ENCODE assay signal across 19 cellular contexts in the genomic region with DNA sequence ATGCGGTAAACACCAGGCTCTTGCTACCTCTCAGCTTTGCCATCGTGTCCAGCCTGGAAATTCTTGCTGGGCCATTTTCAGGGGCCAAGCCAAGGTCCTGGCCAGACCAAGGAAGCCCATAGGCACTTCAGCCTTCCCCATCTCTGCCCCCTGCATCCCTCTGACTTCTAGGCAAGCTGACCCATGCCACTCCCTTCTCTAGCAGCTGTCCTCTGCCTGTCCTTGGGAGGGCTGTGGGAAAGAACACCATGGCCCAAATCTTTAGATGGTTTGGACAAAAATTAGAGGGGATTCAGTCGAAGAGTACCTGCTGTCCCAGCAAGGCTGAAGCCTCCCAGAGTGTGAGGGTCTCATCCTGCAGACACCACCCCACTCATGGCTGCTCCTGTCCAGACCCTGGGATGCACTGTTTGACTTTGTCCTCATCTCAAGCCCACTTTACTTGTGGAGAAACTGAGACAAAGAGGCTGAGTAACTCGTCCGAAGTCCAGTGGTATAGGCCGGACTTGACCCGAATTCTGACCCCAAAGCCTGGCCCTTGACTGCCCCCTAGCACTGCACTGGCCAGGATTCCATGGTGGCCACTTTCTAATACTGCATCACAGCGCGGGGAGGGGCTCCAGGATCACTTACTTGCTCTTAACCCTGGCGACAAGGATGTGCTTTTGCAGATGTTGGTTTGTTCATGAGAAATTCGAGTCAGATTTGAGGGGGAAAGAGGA. TPM values are rescaled to one million over a fixed set of nuclear protein-coding genes. Genes with fewer than 3 reads are reported as not detected.
DNase-seq lines count a peak whose midpoint lies in the region; ATAC-seq, FAIRE-seq and TF ChIP-seq lines count a peak whose summit lies in the region.
"Had no signal": no experiment of that assay in that cellular context is flagged by ENCODE, and none has a peak within 500 bp of the region (broad histone marks: within the 10 kb centered on the region; RNA-seq: fewer than 3 reads in every experiment).

No MANE protein-coding gene starts in this region.

- CTCF ChIA-PET in SK-N-SH (lab: Yijun Ruan, JAX): interaction anchor here (1.6 kb wide), 1 partner anchor 11 kb away, joined by 4 read pairs; no protein-coding TSS in a partner anchor

- H3K27me3 ChIP-seq in SK-N-SH (ENCODE audit: insufficient read depth) (no peaks in the 10 kb centered on the region), SJCRH30 (no peaks in the 10 kb centered on the region), smooth muscle cell (ENCODE audit: low read depth) (no peaks in the 10 kb centered on the region)

- H3K9me2 ChIP-seq in SK-N-SH: no peaks in the 10 kb centered on the region

- H3K4me2 ChIP-seq in SK-N-SH (no peak overlapping the region), smooth muscle cell (peak overlapping the region; percentile 72)
- H3K4me2 ChIP-seq: PC-9 had no signal

- intact Hi-C loops in kidney (cut with DNase I): no loop called here
- intact Hi-C loops in sciatic nerve (cut with DNase I): no loop called here

- H3K27ac ChIP-seq in SK-N-SH (ENCODE audit: low read depth in 2 of 2, low read length in 1 of 2) (peak overlapping the region in 1 of 2 experiments; percentile 97; a peak in 3 of 4 replicates), SJCRH30 (peak overlapping the region; percentile 77), kidney (ENCODE audit: low read depth in 2 of 2, low read length in 2 of 2) (no peak overlapping the region), smooth muscle cell (ENCODE audit: low read depth) (peak overlapping the region; percentile 82)
- H3K27ac ChIP-seq: 22Rv1, PC-9 had no signal

- H3K9me3 ChIP-seq in SK-N-SH (no peaks in the 10 kb centered on the region), SJCRH30 (replicated peaks) (no peaks in the 10 kb centered on the region), kidney (ENCODE audit: control insufficient read depth in 1 of 2, low read length in 2 of 2) (no peaks in the 10 kb centered on the region), smooth muscle cell (replicated peaks; ENCODE audit: low read depth) (no peaks in the 10 kb centered on the region)

- POLR2A ChIA-PET in SK-N-SH (lab: Yijun Ruan, JAX): no interaction called here

- no peaks in the 10 kb centered on the region for H3K36me3 ChIP-seq in SK-N-SH (replicated peaks in 1 of 2; ENCODE audit: control insufficient read depth in 1 of 2, insufficient read depth in 2 of 2, low read length in 1 of 2)
- H3K36me3 ChIP-seq in SJCRH30: no peaks in the 10 kb centered on the region
- H3K36me3 ChIP-seq in kidney (ENCODE audit: control insufficient read depth in 1 of 2, insufficient read depth in 2 of 2, low read length in 2 of 2): no peaks in the 10 kb centered on the region
- H3K36me3 ChIP-seq in smooth muscle cell (ENCODE audit: low read depth): no peaks in the 10 kb centered on the region

- H3K79me2 ChIP-seq in SK-N-SH (ENCODE audit: insufficient read depth): no peaks in the 10 kb centered on the region
- H3K79me2 ChIP-seq in smooth muscle cell (ENCODE audit: low read depth): no peaks in the 10 kb centered on the region

- ATAC-seq in SK-N-SH treated with all-trans-retinoic acid at 6 μM for 48 hours (no peak), sciatic nerve (no peak), HG02610 (IDR thresholded peaks at IDR 0.05; ENCODE audit: unreplicated experiment) (no peak)

- no peak for TF ChIP-seq RAD21 in SK-N-SH (IDR thresholded peaks at IDR 0.05; ENCODE audit: low read length)

- H2AFZ ChIP-seq in SK-N-SH (ENCODE audit: low read depth): no peak overlapping the region
- H2AFZ ChIP-seq in smooth muscle cell (ENCODE audit: low read depth): no peak overlapping the region
- H2AFZ ChIP-seq: PC-9 had no signal

- H4K20me1 ChIP-seq in SK-N-SH (ENCODE audit: insufficient read depth) (no peaks in the 10 kb centered on the region), smooth muscle cell (ENCODE audit: low read depth) (no peaks in the 10 kb centered on the region)

- FAIRE-seq in kidney (lab: Jason Lieb, UNC): no peak
- FAIRE-seq: GM12892 had no signal

- H3K4me1 ChIP-seq in SK-N-SH (ENCODE audit: control insufficient read depth in 1 of 2, insufficient read depth in 2 of 2, low read depth in 1 of 2, low read length in 1 of 2) (peaks cover 29 to 37% of the 10 kb centered on the region in 2 experiments), SJCRH30 (peaks cover 35% of the 10 kb centered on the region), kidney (ENCODE audit: control insufficient read depth in 1 of 2, insufficient read depth in 1 of 2, low read depth in 1 of 2, low read length in 2 of 2) (peaks cover 0 to under 1% of the 10 kb centered on the region in 2 donors), smooth muscle cell (ENCODE audit: low read depth) (peaks cover 13% of the 10 kb centered on the region)

- WGBS in SK-N-SH (ENCODE audit: low lambda C conversion rate): 78% methylated on average over 10 of the region's 11 CpGs
- 84% methylated on average over 11 of the region's 11 CpGs for WGBS in smooth muscle cell (ENCODE audit: low lambda C conversion rate)

- no peak overlapping the region for H3K9ac ChIP-seq in SK-N-SH
- no peak overlapping the region for H3K9ac ChIP-seq in kidney (ENCODE audit: low read length in 2 of 2)
- H3K9ac ChIP-seq in smooth muscle cell (ENCODE audit: low read depth): no peak overlapping the region

- DNase-seq in SK-N-SH (no peak), SJCRH30 (peak in 1 of 2 experiments; percentile 54), kidney (peak; percentile 18), smooth muscle cell (lab: John Stamatoyannopoulos, UW; ENCODE audit: unreplicated experiment) (no peak), sciatic nerve (ENCODE audit: low spot score) (no peak), NCI-H1436 treated with DMSO at 0.1 percent for 48 hours (lab: John Stamatoyannopoulos, UW) (no peak)
- DNase-seq: C1 segment of cervical spinal cord, DMS 273 treated with DMSO at 0.1 percent for 48 hours, GOT3, MV-4-11, NCI-H1417, NCI-H2029 treated with DMSO at 0.1 percent for 48 hours, NCI-H510A, PC-9, Right ventricle myocardium superior had no signal

- TF ChIP-seq EP300 in SK-N-SH (IDR thresholded peaks at IDR 0.05; ENCODE audit: borderline replicate concordance in 1 of 2, low read depth in 1 of 2, low read length in 1 of 2): no peak

- TF ChIP-seq CTCF in SK-N-SH (IDR thresholded peaks at IDR 0.05) (peak; percentile 20; the same call in 1 of the 2 replicates), kidney (IDR thresholded peaks at IDR 0.05; ENCODE audit: borderline replicate concordance, extremely low read depth, insufficient read depth) (no peak), smooth muscle cell (IDR thresholded peaks at IDR 0.05; ENCODE audit: borderline replicate concordance, insufficient read depth, poor library complexity, severe bottlenecking) (no peak)

- H3K4me3 ChIP-seq in SK-N-SH (ENCODE audit: low read depth in 2 of 2, low read length in 1 of 2): no peak overlapping the region
- no peak overlapping the region for H3K4me3 ChIP-seq in SJCRH30
- no peak overlapping the region for H3K4me3 ChIP-seq in kidney (ENCODE audit: low read length in 2 of 2)
- H3K4me3 ChIP-seq in smooth muscle cell: no peak overlapping the region
- H3K4me3 ChIP-seq: PC-9 had no signal

- H3F3A ChIP-seq in SK-N-SH (replicated peaks; ENCODE audit: insufficient read depth) (peaks cover 12% of the 10 kb centered on the region), smooth muscle cell (ENCODE audit: low read depth) (no peaks in the 10 kb centered on the region)

TF ChIP-seq in SK-N-SH, 30 proteins besides CTCF, POLR2A, EP300 and RAD21:
- TF ChIP-seq MXI1 (IDR thresholded peaks at IDR 0.05; ENCODE audit: low read depth, low read length): no peak
- TF ChIP-seq NRF1 (IDR thresholded peaks at IDR 0.05; ENCODE audit: low read depth, low read length): no peak
TF ChIP-seq in SK-N-SH: peak in this region for 0.

TF ChIP-seq in SK-N-SH treated with all-trans-retinoic acid at 6 μM for 48 hours, 23 proteins besides CTCF, POLR2A, EP300 and RAD21 (continues in another document):
- TF ChIP-seq ZC3H10 (CRISPR knock-in tag; IDR thresholded peaks at IDR 0.05) (no peak), RARB (CRISPR knock-in tag; IDR thresholded peaks at IDR 0.05) (no peak), ESRRG (CRISPR knock-in tag; IDR thresholded peaks at IDR 0.05) (no peak), ZFP30 (CRISPR knock-in tag; IDR thresholded peaks at IDR 0.05) (no peak), ISL1 (CRISPR knock-in tag; IDR thresholded peaks at IDR 0.05) (no peak), OSR1 (CRISPR knock-in tag; IDR thresholded peaks at IDR 0.05) (no peak), BACH2 (CRISPR knock-in tag; IDR thresholded peaks at IDR 0.05; ENCODE audit: borderline replicate concordance) (no peak), ARNTL (CRISPR knock-in tag; IDR thresholded peaks at IDR 0.05; ENCODE audit: borderline replicate concordance, low read depth) (no peak), SNAI2 (CRISPR knock-in tag; IDR thresholded peaks at IDR 0.05) (no peak), GLIS3 (CRISPR knock-in tag; IDR thresholded peaks at IDR 0.05) (no peak), ZNF565 (CRISPR knock-in tag; conservative IDR thresholded peaks at IDR 0.05; ENCODE audit: low read depth) (no peak)
- TF ChIP-seq, protein P1, sequence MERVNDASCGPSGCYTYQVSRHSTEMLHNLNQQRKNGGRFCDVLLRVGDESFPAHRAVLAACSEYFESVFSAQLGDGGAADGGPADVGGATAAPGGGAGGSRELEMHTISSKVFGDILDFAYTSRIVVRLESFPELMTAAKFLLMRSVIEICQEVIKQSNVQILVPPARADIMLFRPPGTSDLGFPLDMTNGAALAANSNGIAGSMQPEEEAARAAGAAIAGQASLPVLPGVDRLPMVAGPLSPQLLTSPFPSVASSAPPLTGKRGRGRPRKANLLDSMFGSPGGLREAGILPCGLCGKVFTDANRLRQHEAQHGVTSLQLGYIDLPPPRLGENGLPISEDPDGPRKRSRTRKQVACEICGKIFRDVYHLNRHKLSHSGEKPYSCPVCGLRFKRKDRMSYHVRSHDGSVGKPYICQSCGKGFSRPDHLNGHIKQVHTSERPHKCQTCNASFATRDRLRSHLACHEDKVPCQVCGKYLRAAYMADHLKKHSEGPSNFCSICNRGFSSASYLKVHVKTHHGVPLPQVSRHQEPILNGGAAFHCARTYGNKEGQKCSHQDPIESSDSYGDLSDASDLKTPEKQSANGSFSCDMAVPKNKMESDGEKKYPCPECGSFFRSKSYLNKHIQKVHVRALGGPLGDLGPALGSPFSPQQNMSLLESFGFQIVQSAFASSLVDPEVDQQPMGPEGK (CRISPR knock-in tag; IDR thresholded peaks at IDR 0.05; ENCODE audit: borderline replicate concordance): no peak

RNA-seq across cellular contexts. Expression of gene STX16, which starts 22.4 kb away (rescaled TPM):
- 63.8 and 90.9 TPM in 2 replicates for polyA plus RNA-seq in SK-N-SH (2012; rRNA removed)
- polyA plus RNA-seq in SK-N-SH (2012; cell fraction: cytosol; rRNA removed): 54.0 and 56.0 TPM in 2 replicates
- polyA plus RNA-seq in SK-N-SH (2012; cell fraction: nucleus; rRNA removed): 199 and 277 TPM in 2 replicates
- total RNA-seq in SJCRH30 (2014; rRNA removed; shearing (Covaris generic)): 28.4 and 38.0 TPM in 2 replicates
- 60.7 TPM for total RNA-seq in kidney
- polyA plus RNA-seq in kidney (ENCODE audit: insufficient read depth, low read depth, low replicate concordance): 20.6 TPM
- total RNA-seq in smooth muscle cell: 31.3 and 35.8 TPM in 2 replicates
- 22.5 and 38.0 TPM in 2 replicates for polyA plus RNA-seq in smooth muscle cell
- 78.7 TPM for total RNA-seq in sciatic nerve

Comparison
In these comparisons a context has a peak if more than half of its experiments do, and no peak if none do; other contexts are left out.
1. H3K27ac ChIP-seq: peak in SJCRH30 (single experiment) and smooth muscle cell (single experiment); none in kidney (0 of 2).